9 cellular contexts compared by ENCODE assay signal in genomic region chr15:41935566-41936020, GRCh38. TPM values are rescaled to one million over a fixed set of nuclear protein-coding genes. Genes with fewer than 3 reads are reported as not detected.
DNase-seq lines count a peak whose midpoint lies in the region; ATAC-seq and TF ChIP-seq lines count a peak whose summit lies in the region.
"Had no signal": no experiment of that assay in that cellular context is flagged by ENCODE, and none has a peak within 500 bp of the region (broad histone marks: within the 10 kb centered on the region; RNA-seq: fewer than 3 reads in every experiment).

No MANE protein-coding gene starts in this region.

- ATAC-seq in activated B cell treated with CpG ODN at 0.5 μM for 24 hours (ENCODE audit: low read depth) (no peak), lower lobe of right lung (peak in 1 of 2 donors; percentile 27), HG03280 (IDR thresholded peaks at IDR 0.05; ENCODE audit: unreplicated experiment) (no peak)

- no peak overlapping the region for H3K4me3 ChIP-seq in lower lobe of right lung
- H3K4me3 ChIP-seq: GM23338 had no signal

- no peaks in the 10 kb centered on the region for H3K27me3 ChIP-seq in lower lobe of right lung (ENCODE audit: low read depth)

- intact Hi-C loops in activated B cell treated with CpG ODN at 0.5 μM for 24 hours (cut with micrococcal nuclease): loop anchor here (2.0 kb wide), 1 partner anchor 31 kb away; no protein-coding TSS in a partner anchor
- intact Hi-C loops in lower lobe of right lung (cut with DNase I): no loop called here

- peak overlapping the region; percentile 77 for H3K27ac ChIP-seq in lower lobe of right lung

- no peaks in the 10 kb centered on the region for H3K9me3 ChIP-seq in lower lobe of right lung

- peaks cover 85% of the 10 kb centered on the region for H3K4me1 ChIP-seq in lower lobe of right lung

- no peaks in the 10 kb centered on the region for H3K9me3 Mint-ChIP-seq in activated B cell treated with CpG ODN at 0.5 μM for 24 hours
- H3K9me3 Mint-ChIP-seq: GM23338 had no signal

- H3K27ac Mint-ChIP-seq in activated B cell treated with CpG ODN at 0.5 μM for 24 hours: peak overlapping the region; percentile 90

- no peak for TF ChIP-seq CTCF in activated B cell treated with CpG ODN at 0.5 μM for 24 hours (IDR thresholded peaks at IDR 0.05)
- TF ChIP-seq CTCF in lower lobe of right lung (IDR thresholded peaks at IDR 0.05): no peak

- DNase-seq in stimulated activated CD4-positive, alpha-beta T cell treated with anti-CD3 and anti-CD28 coated beads, Interleukin-15, amount 100 ng/mL, for 24 hours: peak; percentile 44
- no peak for DNase-seq in stimulated activated CD4-positive, alpha-beta T cell treated with anti-CD3 and anti-CD28 coated beads, Interleukin-4, amount 100 ng/mL, for 1 hour
- DNase-seq in activated B cell treated with CpG ODN at 0.5 μM for 24 hours (no peak), lower lobe of right lung (no peak), DMS53 treated with DMSO at 0.1 percent for 48 hours (lab: John Stamatoyannopoulos, UW; ENCODE audit: unreplicated experiment) (no peak), HCEC 1CT (no peak), activated gamma-delta T cell treated with Interleukin-2 at 50 U/mL for 16 hours (no peak)

- CTCF ChIA-PET in activated B cell treated with CpG ODN at 0.5 μM for 24 hours (lab: Charles Lee): interaction anchor here (2.3 kb wide), 2 partner anchors 31 to 162 kb away, joined by 7 to 10 read pairs; partner anchors contain the start of gene MAPKBP1

- H3K36me3 ChIP-seq in lower lobe of right lung: peaks cover 8% of the 10 kb centered on the region

- H3K4me1 Mint-ChIP-seq in activated B cell treated with CpG ODN at 0.5 μM for 24 hours: peaks cover 59% of the 10 kb centered on the region

- POLR2A ChIA-PET in activated B cell treated with CpG ODN at 0.5 μM for 24 hours (lab: Charles Lee): interaction anchor here (1.0 to 1.2 kb wide), 5 partner anchors 31 to 109 kb away, joined by 3 to 5 read pairs (median 4); partner anchors contain the start of gene EHD4

- H3K27me3 Mint-ChIP-seq in activated B cell treated with CpG ODN at 0.5 μM for 24 hours: no peaks in the 10 kb centered on the region

- H3K36me3 Mint-ChIP-seq in activated B cell treated with CpG ODN at 0.5 μM for 24 hours (ENCODE audit: low read depth): peaks cover 20% of the 10 kb centered on the region

- peak overlapping the region; percentile 41 for H3K4me3 Mint-ChIP-seq in activated B cell treated with CpG ODN at 0.5 μM for 24 hours

RNA-seq across cellular contexts. Expression of gene EHD4, which starts 36.8 kb away (rescaled TPM):
- total RNA-seq in activated B cell treated with CpG ODN at 0.5 μM for 24 hours (38.4 and 42.6 TPM in 2 replicates), lower lobe of right lung (35.0 TPM)

RNA-seq across cellular contexts. Expression of gene SPTBN5, which starts 41.7 kb away (rescaled TPM):
- 0.78 and 1.1 TPM in 2 replicates for total RNA-seq in activated B cell treated with CpG ODN at 0.5 μM for 24 hours
- 2.1 TPM for total RNA-seq in lower lobe of right lung
